In genomic region chr2:54572636-54573531, GRCh38 we compare ENCODE assay signal across 1 cellular context.
TF ChIP-seq lines count a peak whose summit lies in the region.

No MANE protein-coding gene starts in this region.

TF ChIP-seq in HepG2, 621 proteins besides CTCF, POLR2A, EP300 and RAD21 (continued from another document and continues in another):
- peak; percentile 8; the same call in 1 of the 2 replicates for TF ChIP-seq ARID4A (CRISPR knock-in tag; IDR thresholded peaks at IDR 0.05; ENCODE audit: borderline replicate concordance)
- TF ChIP-seq ZNF652 (CRISPR knock-in tag; IDR thresholded peaks at IDR 0.05; ENCODE audit: borderline replicate concordance, low read depth): no peak
- 0 out of 2 replicates have a peak, but pooled peaks have one; percentile 32 for TF ChIP-seq ZFX (CRISPR knock-in tag; IDR thresholded peaks at IDR 0.05; ENCODE audit: low read depth)
- no peak for TF ChIP-seq U2AF1 (optimal IDR thresholded peaks at IDR 0.05; ENCODE audit: low read depth, low read length)
- TF ChIP-seq ZNF678 (CRISPR knock-in tag; IDR thresholded peaks at IDR 0.05): no peak
- TF ChIP-seq HOXA7 (CRISPR knock-in tag; IDR thresholded peaks at IDR 0.05): no peak
- no peak for TF ChIP-seq MAFF (IDR thresholded peaks at IDR 0.05; ENCODE audit: low read depth, low read length)
- TF ChIP-seq ZNF737 (CRISPR knock-in tag; IDR thresholded peaks at IDR 0.05; ENCODE audit: borderline replicate concordance): no peak
- no peak for TF ChIP-seq PRMT3 (CRISPR knock-in tag; IDR thresholded peaks at IDR 0.05; ENCODE audit: borderline replicate concordance, low read depth)
- no peak for TF ChIP-seq SRSF1 (optimal IDR thresholded peaks at IDR 0.05; ENCODE audit: low read depth, low read length)
- no peak for TF ChIP-seq DDIT3 (CRISPR knock-in tag; IDR thresholded peaks at IDR 0.05)
- TF ChIP-seq ZEB1 (IDR thresholded peaks at IDR 0.05; ENCODE audit: insufficient replicate concordance, low read depth): no peak
- TF ChIP-seq ZNF33A (CRISPR knock-in tag; IDR thresholded peaks at IDR 0.05; ENCODE audit: borderline replicate concordance): peak; percentile 2; the same call in 1 of the 2 replicates
- TF ChIP-seq MED1 (CRISPR knock-in tag; IDR thresholded peaks at IDR 0.05): no peak
- TF ChIP-seq NR2F6 (IDR thresholded peaks at IDR 0.05): no peak
- no peak for TF ChIP-seq NR2F6 (CRISPR knock-in tag; IDR thresholded peaks at IDR 0.05)
- TF ChIP-seq KDM5A (IDR thresholded peaks at IDR 0.05; ENCODE audit: borderline replicate concordance, low read length): no peak
- TF ChIP-seq MAF1 (CRISPR knock-in tag; IDR thresholded peaks at IDR 0.05; ENCODE audit: borderline replicate concordance): no peak
- peak; percentile 16; the same call in 1 of the 2 replicates for TF ChIP-seq NFIC (IDR thresholded peaks at IDR 0.05; ENCODE audit: low read length)
- no peak for TF ChIP-seq ZNF543 (CRISPR knock-in tag; IDR thresholded peaks at IDR 0.05)
- TF ChIP-seq ZGPAT (CRISPR knock-in tag; IDR thresholded peaks at IDR 0.05): no peak; the same call in 1 of the 2 replicates
- no peak for TF ChIP-seq ZNF335 (CRISPR knock-in tag; IDR thresholded peaks at IDR 0.05)
- TF ChIP-seq ZFYVE20 (CRISPR knock-in tag; IDR thresholded peaks at IDR 0.05; ENCODE audit: borderline replicate concordance, low read depth): no peak
- TF ChIP-seq TCF7 (IDR thresholded peaks at IDR 0.05; ENCODE audit: low read depth): no peak
- TF ChIP-seq ZNF18 (CRISPR knock-in tag; IDR thresholded peaks at IDR 0.05; ENCODE audit: insufficient replicate concordance): no peak
- TF ChIP-seq PITX1 (CRISPR knock-in tag; IDR thresholded peaks at IDR 0.05): no peak
- TF ChIP-seq ATM (IDR thresholded peaks at IDR 0.05; ENCODE audit: borderline replicate concordance): no peak
- no peak for TF ChIP-seq HMG20B (CRISPR knock-in tag; conservative IDR thresholded peaks at IDR 0.05)
- TF ChIP-seq ZNF556 (CRISPR knock-in tag; IDR thresholded peaks at IDR 0.05; ENCODE audit: borderline replicate concordance): no peak
- no peak for TF ChIP-seq ZNF691 (CRISPR knock-in tag; IDR thresholded peaks at IDR 0.05; ENCODE audit: borderline replicate concordance, low read depth)
- no peak for TF ChIP-seq BHLHE40 (IDR thresholded peaks at IDR 0.05; ENCODE audit: low read length)
- no peak for TF ChIP-seq ZNF232 (CRISPR knock-in tag; IDR thresholded peaks at IDR 0.05; ENCODE audit: borderline replicate concordance)
- no peak for TF ChIP-seq MAX (IDR thresholded peaks at IDR 0.05)
- TF ChIP-seq ZNF407 (CRISPR knock-in tag; IDR thresholded peaks at IDR 0.05; ENCODE audit: not compliant biosample characterization): no peak
- TF ChIP-seq ETV6 (CRISPR knock-in tag; conservative IDR thresholded peaks at IDR 0.05): no peak
- TF ChIP-seq ZNF703 (CRISPR knock-in tag; IDR thresholded peaks at IDR 0.05; ENCODE audit: borderline replicate concordance): no peak
- TF ChIP-seq ZNF414 (CRISPR knock-in tag; IDR thresholded peaks at IDR 0.05): no peak
- TF ChIP-seq ZNF672 (CRISPR knock-in tag; IDR thresholded peaks at IDR 0.05): no peak
